24 cellular contexts compared by ENCODE assay signal in the genomic region with DNA sequence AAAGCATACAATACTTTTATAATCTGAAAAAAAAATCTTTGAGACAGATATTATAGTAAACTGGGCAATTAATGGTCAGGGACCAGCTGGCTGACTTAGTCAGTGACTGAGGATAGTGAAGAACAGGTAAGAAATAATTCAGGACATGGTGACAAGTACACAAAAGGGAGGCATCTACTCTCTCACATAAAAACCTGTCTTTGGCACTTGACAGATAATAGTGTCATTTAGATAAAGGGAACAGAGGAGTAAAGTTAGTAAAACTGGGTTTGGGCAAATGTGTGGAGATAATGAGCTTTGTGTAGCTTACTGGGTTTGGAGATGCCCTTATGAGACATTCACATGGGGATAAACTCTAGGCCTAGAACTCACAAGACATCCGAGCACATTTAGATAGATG. TPM values are rescaled to one million over a fixed set of nuclear protein-coding genes. Genes with fewer than 3 reads are reported as not detected.
DNase-seq lines count a peak whose midpoint lies in the region; ATAC-seq, FAIRE-seq and TF ChIP-seq lines count a peak whose summit lies in the region.
"Had no signal": no experiment of that assay in that cellular context is flagged by ENCODE, and none has a peak within 500 bp of the region (broad histone marks: within the 10 kb centered on the region; RNA-seq: fewer than 3 reads in every experiment).

No MANE protein-coding gene starts in this region.

- intact Hi-C loops in natural killer cell (cut with micrococcal nuclease) = loop anchor here (5.0 kb wide), 1 partner anchor 249 kb away; no protein-coding TSS in a partner anchor
- intact Hi-C loops in GM12878 (cut with micrococcal nuclease; ENCODE audit: unreplicated experiment) = no loop called here

- no peak for TF ChIP-seq POLR2A in GM12878 (IDR thresholded peaks at IDR 0.05; ENCODE audit: low read depth, low read length)

- POLR2A ChIA-PET in GM12878 (lab: Charles Lee) = interaction anchor here (0.7 to 4.2 kb wide), 3 partner anchors 11 to 21 kb away, joined by 3 to 15 read pairs (median 3); no protein-coding TSS in a partner anchor

- H3K9me3 ChIP-seq in GM12878 (replicated peaks; ENCODE audit: control insufficient read depth, insufficient read depth, low read length) = no peaks in the 10 kb centered on the region; the same call in 2 of the 3 replicates
- H3K9me3 ChIP-seq: SK-N-SH had no signal

- H3K36me3 ChIP-seq in GM12878 (ENCODE audit: control insufficient read depth in 2 of 2, insufficient read depth in 2 of 2, low read length in 1 of 2) = no peaks in the 10 kb centered on the region

- TF ChIP-seq CTCF in natural killer cell (IDR thresholded peaks at IDR 0.05) (no peak), GM12878 (IDR thresholded peaks at IDR 0.05 in 2 of 3, conservative IDR thresholded peaks at IDR 0.05 in 1 of 3; ENCODE audit: control insufficient read depth in 2 of 3, extremely low read depth in 1 of 3, insufficient read depth in 1 of 3, low read depth in 3 of 3, low read length in 3 of 3) (no peak), GM20000 (IDR thresholded peaks at IDR 0.05; ENCODE audit: extremely low read depth, missing control alignments) (no peak)

- TF ChIP-seq EP300 in GM12878 (IDR thresholded peaks at IDR 0.05; ENCODE audit: borderline replicate concordance in 1 of 2, control insufficient read depth in 1 of 2, low read depth in 2 of 2, low read length in 2 of 2) = no peak

- H4K20me1 ChIP-seq in GM12878 (ENCODE audit: control insufficient read depth, insufficient read depth) = no peaks in the 10 kb centered on the region

- peak overlapping the region; percentile 50; the same call in 1 of the 2 replicates for H3K4me2 ChIP-seq in GM12878 (ENCODE audit: control insufficient read depth, insufficient read depth)
- H3K4me2 ChIP-seq: SK-N-SH had no signal

- SMC1A ChIA-PET in GM12878 (lab: Charles Lee; ENCODE audit: uncharacterized antibody, unreplicated experiment) = interaction anchor here (1.0 to 3.8 kb wide), 9 partner anchors 10 to 69 kb away, joined by 3 to 29 read pairs (median 5); no protein-coding TSS in a partner anchor

- H3K4me3 ChIP-seq in GM12878 = 0 out of 2 replicates have a peak overlapping the region, but pooled peaks have one; percentile 19

- H3K79me2 ChIP-seq in GM12878 (ENCODE audit: control insufficient read depth, insufficient read depth, low read length) = peaks cover 12% of the 10 kb centered on the region

- no peak overlapping the region for H3K9ac ChIP-seq in GM12878 (ENCODE audit: control insufficient read depth, insufficient read depth, low read length)
- H3K9ac ChIP-seq: SK-N-SH had no signal

- FAIRE-seq in GM12878 (lab: Jason Lieb, UNC) = no peak
- FAIRE-seq: H1 had no signal

- H3K4me1 ChIP-seq in GM12878 (ENCODE audit: control insufficient read depth, insufficient read depth, low read length) = peaks cover 9% of the 10 kb centered on the region; the same call in 1 of the 2 replicates

- H3K27me3 Mint-ChIP-seq in natural killer cell treated with Interleukin-12 subunit alpha and Interleukin-12 subunit beta and Interleukin-15 and Interleukin-18, amount 100 ng/mL, for 72 hours = no peaks in the 10 kb centered on the region
- H3K27me3 Mint-ChIP-seq in natural killer cell (ENCODE audit: low read depth in 2 of 2) = no peaks in the 10 kb centered on the region
- peaks cover 9 to 12% (median 11%) of the 10 kb centered on the region in 3 donors for H3K27me3 Mint-ChIP-seq in immature natural killer cell (ENCODE audit: low read depth in 3 of 3)
- H3K27me3 Mint-ChIP-seq: B cell had no signal

- peak overlapping the region in 1 of 2 donors; percentile 52 for H3K27ac Mint-ChIP-seq in natural killer cell treated with Interleukin-12 subunit alpha and Interleukin-12 subunit beta and Interleukin-15 and Interleukin-18, amount 100 ng/mL, for 72 hours
- H3K27ac Mint-ChIP-seq in natural killer cell (no peak overlapping the region), immature natural killer cell (peak overlapping the region in 5 of 6 donors; percentile 2 to 51 (median 18))
- H3K27ac Mint-ChIP-seq: B cell had no signal

- no peak overlapping the region for H2AFZ ChIP-seq in GM12878 (ENCODE audit: control insufficient read depth, low read depth, low read length)

- CTCF ChIA-PET in GM12878 (lab: Yijun Ruan, JAX) = interaction anchor here (0.7 to 4.7 kb wide), 8 partner anchors 9 to 205 kb away, joined by 3 to 52 read pairs (median 3); no protein-coding TSS in a partner anchor

- H3K4me3 Mint-ChIP-seq in natural killer cell treated with Interleukin-12 subunit alpha and Interleukin-12 subunit beta and Interleukin-15 and Interleukin-18, amount 100 ng/mL, for 72 hours = peak overlapping the region; percentile 45
- no peak overlapping the region for H3K4me3 Mint-ChIP-seq in natural killer cell
- peak overlapping the region in 2 of 5 donors; percentile 7 to 19 for H3K4me3 Mint-ChIP-seq in immature natural killer cell
- H3K4me3 Mint-ChIP-seq: B cell had no signal

- in situ Hi-C loops in GM12878 (cut with MboI) = no loop called here

- no peaks in the 10 kb centered on the region for H3K36me3 Mint-ChIP-seq in natural killer cell treated with Interleukin-12 subunit alpha and Interleukin-12 subunit beta and Interleukin-15 and Interleukin-18, amount 100 ng/mL, for 72 hours
- no peaks in the 10 kb centered on the region for H3K36me3 Mint-ChIP-seq in natural killer cell
- peaks cover 0 to 3% (median 0%) of the 10 kb centered on the region in 3 donors for H3K36me3 Mint-ChIP-seq in immature natural killer cell

- RAD21 ChIA-PET in GM12878 (lab: Charles Lee; ENCODE audit: unreplicated experiment) = interaction anchor here (0.6 to 1.6 kb wide), 6 partner anchors 10 to 85 kb away, joined by 3 to 5 read pairs (median 4); no protein-coding TSS in a partner anchor

- no peaks in the 10 kb centered on the region for H3K27me3 ChIP-seq in GM12878 (replicated peaks in 1 of 2; ENCODE audit: control insufficient read depth in 2 of 2, insufficient read depth in 2 of 2, low read length in 1 of 2)

- ATAC-seq in natural killer cell treated with Interleukin-12 subunit alpha and Interleukin-12 subunit beta and Interleukin-15 and Interleukin-18, amount 100 ng/mL, for 72 hours = no peak
- ATAC-seq in natural killer cell (no peak), GM12878 (no peak), GM21381 (IDR thresholded peaks at IDR 0.05; ENCODE audit: unreplicated experiment) (no peak)

- TF ChIP-seq RAD21 in GM12878 (IDR thresholded peaks at IDR 0.05; ENCODE audit: insufficient read depth, low read depth, low read length) = no peak

- no peaks in the 10 kb centered on the region for H3K9me3 Mint-ChIP-seq in natural killer cell treated with Interleukin-12 subunit alpha and Interleukin-12 subunit beta and Interleukin-15 and Interleukin-18, amount 100 ng/mL, for 72 hours
- H3K9me3 Mint-ChIP-seq in natural killer cell = no peaks in the 10 kb centered on the region
- H3K9me3 Mint-ChIP-seq in immature natural killer cell = no peaks in the 10 kb centered on the region

- no TSS peak for BruUV-seq in GM12878 (replicated peaks; lab: Mats Ljungman, UMichigan)

- peaks cover 35 to 46% of the 10 kb centered on the region in 2 donors for H3K4me1 Mint-ChIP-seq in natural killer cell treated with Interleukin-12 subunit alpha and Interleukin-12 subunit beta and Interleukin-15 and Interleukin-18, amount 100 ng/mL, for 72 hours (ENCODE audit: low read depth in 2 of 2)
- H3K4me1 Mint-ChIP-seq in natural killer cell (peaks cover 66 to 70% of the 10 kb centered on the region in 2 donors), immature natural killer cell (peaks cover 52 to 73% of the 10 kb centered on the region in 2 donors)

- H3K27ac ChIP-seq in GM12878 (ENCODE audit: control insufficient read depth, insufficient read depth) = no peak overlapping the region
- H3K27ac ChIP-seq: HL-60 had no signal

- WGBS in GM12878 (ENCODE audit: insufficient coverage, insufficient replicate concordance, low lambda C conversion rate, missing lambda C conversion rate) = 90% methylated on average over 1 of the region's 1 CpG

- DNase-seq in natural killer cell treated with Interleukin-12 subunit alpha and Interleukin-12 subunit beta and Interleukin-15 and Interleukin-18, amount 100 ng/mL, for 72 hours (ENCODE audit: low spot score) = no peak
- DNase-seq in natural killer cell = no peak
- DNase-seq in GM12878 (ENCODE audit: low read depth, low spot score) = no peak
- DNase-seq in immature natural killer cell = no peak
- no peak for DNase-seq in GM20000 (ENCODE audit: low spot score)
- DNase-seq in putamen (ENCODE audit: low spot score) = no peak
- DNase-seq: CD4-positive, CD25-positive, alpha-beta regulatory T cell; COR-L47; DMS153; GDM1; Kasumi-1; MM.1S; NCI-H1092; NCI-H146; NCI-H2029 treated with DMSO at 0.1 percent for 48 hours; NCI-H2171; NCI-H526; RPMI8226; SHP77 treated with DMSO at 0.1 percent for 48 hours; SK-N-SH had no signal

TF ChIP-seq in GM12878, 131 proteins besides CTCF, POLR2A, EP300 and RAD21:
- TF ChIP-seq BHLHE40 (IDR thresholded peaks at IDR 0.05; ENCODE audit: borderline replicate concordance in 1 of 2, low read depth in 2 of 2, low read length in 1 of 2) = no peak
- no peak for TF ChIP-seq PML (IDR thresholded peaks at IDR 0.05; ENCODE audit: low read length)
- no peak for TF ChIP-seq KAT2A (conservative IDR thresholded peaks at IDR 0.05; ENCODE audit: control insufficient read depth, low read depth, low read length)

RNA-seq across cellular contexts. Expression of gene SSX2IP, which starts 4.1 kb away (rescaled TPM):
- 10 to 100 TPM in 1 of 2 donors, 1 to 10 TPM in 1; 6.5 to 10.0 TPM for total RNA-seq in natural killer cell treated with Interleukin-12 subunit alpha and Interleukin-12 subunit beta and Interleukin-15 and Interleukin-18, amount 100 ng/mL, for 72 hours
- total RNA-seq in natural killer cell (10 to 100 TPM; 24.2 to 35.8 (median 27.2) TPM), GM12878 (2014; rRNA removed) (7.6 and 8.5 TPM in 2 replicates), GM12878 (2014; rRNA removed; fragmentation: Illumina TruSeq; extraction: Trizol) (14.0 and 14.6 TPM in 2 replicates), GM12878 (2021) (11.8 and 13.8 TPM in 2 replicates)
- 13.3 and 15.2 TPM in 2 replicates for total RNA-seq in GM12878 (2013; cell fraction: nucleolus; rRNA removed)
- polyA plus RNA-seq in GM12878 (2011; ENCODE audit: low read depth) = 1.8 TPM
- polyA plus RNA-seq in GM12878 (2011; rRNA removed) (8.4 and 13.6 TPM in 2 replicates), GM12878 (2014; fragmentation: Illumina TruSeq; extraction: Trizol) (12.3 and 14.5 TPM in 2 replicates), GM12878 (2014; fragmentation: Nextera tagmentation; extraction: Ambion mirVana) (1 to 10 TPM; 3.3 to 3.9 TPM), GM12878 (2014; rRNA removed) (5.9 and 7.9 TPM in 2 replicates), GM12878 (2016; fragmentation: Nextera tagmentation; extraction: Ambion mirVana) (10 to 100 TPM; 12.8 TPM), immature natural killer cell (10 to 100 TPM; 14.4 to 24.3 (median 20.2) TPM)
- 1.7 and 2.4 TPM in 2 replicates for polyA plus RNA-seq in GM12878 (2011; cell fraction: cytosol; rRNA removed)
- polyA plus RNA-seq in GM12878 (2011; cell fraction: nucleus; rRNA removed) = 6.7 and 7.4 TPM in 2 replicates
- polyA plus RNA-seq in GM12878 (2012) = 3.6 and 3.7 TPM in 2 replicates
- polyA minus RNA-seq in GM12878 (2011; rRNA and poly(A)+ RNA removed) = 3.2 and 6.9 TPM in 2 replicates
- 1.3 and 2.9 TPM in 2 replicates for polyA minus RNA-seq in GM12878 (2011; cell fraction: cytosol; rRNA and poly(A)+ RNA removed)
- polyA minus RNA-seq in GM12878 (2011; cell fraction: nucleus; rRNA and poly(A)+ RNA removed) = 6.2 and 10.2 TPM in 2 replicates

Comparison
In these comparisons a context has a peak if more than half of its experiments do, and no peak if none do; other contexts are left out.
1. H3K27ac Mint-ChIP-seq: peak in immature natural killer cell (5 of 6); none in natural killer cell (0 of 2).